In the genomic region with DNA sequence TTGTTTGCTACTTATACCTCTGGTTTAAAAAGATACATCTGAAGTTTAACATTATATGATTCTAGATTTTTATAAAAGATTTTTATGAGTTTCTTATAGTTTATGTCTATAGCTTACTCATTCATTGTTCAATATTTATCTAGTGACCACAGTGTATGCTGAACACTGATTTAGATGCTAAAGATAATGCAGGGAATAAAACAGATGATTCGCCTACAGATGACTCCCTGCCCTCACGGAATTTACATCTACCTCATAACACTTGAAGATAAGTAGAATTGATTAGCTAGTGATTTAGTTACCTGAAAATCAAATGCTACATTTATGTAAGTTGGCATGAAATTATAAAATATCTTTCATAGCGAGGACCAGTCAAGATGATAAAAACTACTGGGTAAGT, we compare ENCODE assay signal across 2 cellular contexts.
A peak's percentile ranks its signal among the peaks of the same experiment; 100 is the strongest.
TF ChIP-seq lines count a peak whose summit lies in the region.

No MANE protein-coding gene starts in this region.

TF ChIP-seq in SK-N-SH, 30 proteins besides CTCF, POLR2A, EP300 and RAD21 (continued from another document):
- TF ChIP-seq, protein P1, sequence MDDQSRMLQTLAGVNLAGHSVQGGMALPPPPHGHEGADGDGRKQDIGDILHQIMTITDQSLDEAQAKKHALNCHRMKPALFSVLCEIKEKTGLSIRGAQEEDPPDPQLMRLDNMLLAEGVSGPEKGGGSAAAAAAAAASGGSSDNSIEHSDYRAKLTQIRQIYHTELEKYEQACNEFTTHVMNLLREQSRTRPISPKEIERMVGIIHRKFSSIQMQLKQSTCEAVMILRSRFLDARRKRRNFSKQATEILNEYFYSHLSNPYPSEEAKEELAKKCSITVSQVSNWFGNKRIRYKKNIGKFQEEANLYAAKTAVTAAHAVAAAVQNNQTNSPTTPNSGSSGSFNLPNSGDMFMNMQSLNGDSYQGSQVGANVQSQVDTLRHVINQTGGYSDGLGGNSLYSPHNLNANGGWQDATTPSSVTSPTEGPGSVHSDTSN (IDR thresholded peaks at IDR 0.05): peak; percentile 63; the same call in 1 of the 2 replicates
- TF ChIP-seq GATA2 (CRISPR knock-in tag; IDR thresholded peaks at IDR 0.05): no peak
- TF ChIP-seq FOSL2 (IDR thresholded peaks at IDR 0.05; ENCODE audit: borderline replicate concordance, low read depth): peak; percentile 26; the same call in 1 of the 2 replicates
- TF ChIP-seq JUND (IDR thresholded peaks at IDR 0.05): peak; percentile 41
- no peak for TF ChIP-seq NRF1 (IDR thresholded peaks at IDR 0.05; ENCODE audit: low read depth, low read length)

TF ChIP-seq in SK-N-SH treated with all-trans-retinoic acid at 6 μM for 48 hours, 23 proteins besides CTCF, POLR2A, EP300 and RAD21 (continued from another document):
- TF ChIP-seq ZFP3 (CRISPR knock-in tag; IDR thresholded peaks at IDR 0.05): no peak
- TF ChIP-seq OSR1 (CRISPR knock-in tag; IDR thresholded peaks at IDR 0.05): no peak
- TF ChIP-seq, protein P2, sequence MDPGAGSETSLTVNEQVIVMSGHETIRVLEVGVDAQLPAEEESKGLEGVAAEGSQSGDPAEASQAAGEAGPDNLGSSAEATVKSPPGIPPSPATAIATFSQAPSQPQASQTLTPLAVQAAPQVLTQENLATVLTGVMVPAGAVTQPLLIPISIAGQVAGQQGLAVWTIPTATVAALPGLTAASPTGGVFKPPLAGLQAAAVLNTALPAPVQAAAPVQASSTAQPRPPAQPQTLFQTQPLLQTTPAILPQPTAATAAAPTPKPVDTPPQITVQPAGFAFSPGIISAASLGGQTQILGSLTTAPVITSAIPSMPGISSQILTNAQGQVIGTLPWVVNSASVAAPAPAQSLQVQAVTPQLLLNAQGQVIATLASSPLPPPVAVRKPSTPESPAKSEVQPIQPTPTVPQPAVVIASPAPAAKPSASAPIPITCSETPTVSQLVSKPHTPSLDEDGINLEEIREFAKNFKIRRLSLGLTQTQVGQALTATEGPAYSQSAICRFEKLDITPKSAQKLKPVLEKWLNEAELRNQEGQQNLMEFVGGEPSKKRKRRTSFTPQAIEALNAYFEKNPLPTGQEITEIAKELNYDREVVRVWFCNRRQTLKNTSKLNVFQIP (CRISPR knock-in tag; IDR thresholded peaks at IDR 0.05; ENCODE audit: borderline replicate concordance, low read depth): no peak
- TF ChIP-seq, protein P3, sequence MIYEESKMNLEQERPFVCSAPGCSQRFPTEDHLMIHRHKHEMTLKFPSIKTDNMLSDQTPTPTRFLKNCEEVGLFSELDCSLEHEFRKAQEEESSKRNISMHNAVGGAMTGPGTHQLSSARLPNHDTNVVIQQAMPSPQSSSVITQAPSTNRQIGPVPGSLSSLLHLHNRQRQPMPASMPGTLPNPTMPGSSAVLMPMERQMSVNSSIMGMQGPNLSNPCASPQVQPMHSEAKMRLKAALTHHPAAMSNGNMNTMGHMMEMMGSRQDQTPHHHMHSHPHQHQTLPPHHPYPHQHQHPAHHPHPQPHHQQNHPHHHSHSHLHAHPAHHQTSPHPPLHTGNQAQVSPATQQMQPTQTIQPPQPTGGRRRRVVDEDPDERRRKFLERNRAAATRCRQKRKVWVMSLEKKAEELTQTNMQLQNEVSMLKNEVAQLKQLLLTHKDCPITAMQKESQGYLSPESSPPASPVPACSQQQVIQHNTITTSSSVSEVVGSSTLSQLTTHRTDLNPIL (CRISPR knock-in tag; IDR thresholded peaks at IDR 0.05; ENCODE audit: low read depth): no peak
- TF ChIP-seq, protein P4, sequence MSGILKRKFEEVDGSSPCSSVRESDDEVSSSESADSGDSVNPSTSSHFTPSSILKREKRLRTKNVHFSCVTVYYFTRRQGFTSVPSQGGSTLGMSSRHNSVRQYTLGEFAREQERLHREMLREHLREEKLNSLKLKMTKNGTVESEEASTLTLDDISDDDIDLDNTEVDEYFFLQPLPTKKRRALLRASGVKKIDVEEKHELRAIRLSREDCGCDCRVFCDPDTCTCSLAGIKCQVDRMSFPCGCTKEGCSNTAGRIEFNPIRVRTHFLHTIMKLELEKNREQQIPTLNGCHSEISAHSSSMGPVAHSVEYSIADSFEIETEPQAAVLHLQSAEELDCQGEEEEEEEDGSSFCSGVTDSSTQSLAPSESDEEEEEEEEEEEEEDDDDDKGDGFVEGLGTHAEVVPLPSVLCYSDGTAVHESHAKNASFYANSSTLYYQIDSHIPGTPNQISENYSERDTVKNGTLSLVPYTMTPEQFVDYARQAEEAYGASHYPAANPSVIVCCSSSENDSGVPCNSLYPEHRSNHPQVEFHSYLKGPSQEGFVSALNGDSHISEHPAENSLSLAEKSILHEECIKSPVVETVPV (CRISPR knock-in tag; IDR thresholded peaks at IDR 0.05): no peak
- TF ChIP-seq, protein P5, sequence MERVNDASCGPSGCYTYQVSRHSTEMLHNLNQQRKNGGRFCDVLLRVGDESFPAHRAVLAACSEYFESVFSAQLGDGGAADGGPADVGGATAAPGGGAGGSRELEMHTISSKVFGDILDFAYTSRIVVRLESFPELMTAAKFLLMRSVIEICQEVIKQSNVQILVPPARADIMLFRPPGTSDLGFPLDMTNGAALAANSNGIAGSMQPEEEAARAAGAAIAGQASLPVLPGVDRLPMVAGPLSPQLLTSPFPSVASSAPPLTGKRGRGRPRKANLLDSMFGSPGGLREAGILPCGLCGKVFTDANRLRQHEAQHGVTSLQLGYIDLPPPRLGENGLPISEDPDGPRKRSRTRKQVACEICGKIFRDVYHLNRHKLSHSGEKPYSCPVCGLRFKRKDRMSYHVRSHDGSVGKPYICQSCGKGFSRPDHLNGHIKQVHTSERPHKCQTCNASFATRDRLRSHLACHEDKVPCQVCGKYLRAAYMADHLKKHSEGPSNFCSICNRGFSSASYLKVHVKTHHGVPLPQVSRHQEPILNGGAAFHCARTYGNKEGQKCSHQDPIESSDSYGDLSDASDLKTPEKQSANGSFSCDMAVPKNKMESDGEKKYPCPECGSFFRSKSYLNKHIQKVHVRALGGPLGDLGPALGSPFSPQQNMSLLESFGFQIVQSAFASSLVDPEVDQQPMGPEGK (CRISPR knock-in tag; IDR thresholded peaks at IDR 0.05; ENCODE audit: borderline replicate concordance): no peak
- no peak for TF ChIP-seq RARB (CRISPR knock-in tag; IDR thresholded peaks at IDR 0.05)
TF ChIP-seq in SK-N-SH treated with all-trans-retinoic acid at 6 μM for 48 hours: peak in this region for 0.
